8 cellular contexts compared by ENCODE assay signal in genomic region chr16:69565611-69566436, GRCh38. TPM values are rescaled to one million over a fixed set of nuclear protein-coding genes. Genes with fewer than 3 reads are reported as not detected.
A peak's percentile ranks its signal among the peaks of the same experiment; 100 is the strongest.
DNase-seq lines count a peak whose midpoint lies in the region; ATAC-seq and TF ChIP-seq lines count a peak whose summit lies in the region.

A gene with protein sequence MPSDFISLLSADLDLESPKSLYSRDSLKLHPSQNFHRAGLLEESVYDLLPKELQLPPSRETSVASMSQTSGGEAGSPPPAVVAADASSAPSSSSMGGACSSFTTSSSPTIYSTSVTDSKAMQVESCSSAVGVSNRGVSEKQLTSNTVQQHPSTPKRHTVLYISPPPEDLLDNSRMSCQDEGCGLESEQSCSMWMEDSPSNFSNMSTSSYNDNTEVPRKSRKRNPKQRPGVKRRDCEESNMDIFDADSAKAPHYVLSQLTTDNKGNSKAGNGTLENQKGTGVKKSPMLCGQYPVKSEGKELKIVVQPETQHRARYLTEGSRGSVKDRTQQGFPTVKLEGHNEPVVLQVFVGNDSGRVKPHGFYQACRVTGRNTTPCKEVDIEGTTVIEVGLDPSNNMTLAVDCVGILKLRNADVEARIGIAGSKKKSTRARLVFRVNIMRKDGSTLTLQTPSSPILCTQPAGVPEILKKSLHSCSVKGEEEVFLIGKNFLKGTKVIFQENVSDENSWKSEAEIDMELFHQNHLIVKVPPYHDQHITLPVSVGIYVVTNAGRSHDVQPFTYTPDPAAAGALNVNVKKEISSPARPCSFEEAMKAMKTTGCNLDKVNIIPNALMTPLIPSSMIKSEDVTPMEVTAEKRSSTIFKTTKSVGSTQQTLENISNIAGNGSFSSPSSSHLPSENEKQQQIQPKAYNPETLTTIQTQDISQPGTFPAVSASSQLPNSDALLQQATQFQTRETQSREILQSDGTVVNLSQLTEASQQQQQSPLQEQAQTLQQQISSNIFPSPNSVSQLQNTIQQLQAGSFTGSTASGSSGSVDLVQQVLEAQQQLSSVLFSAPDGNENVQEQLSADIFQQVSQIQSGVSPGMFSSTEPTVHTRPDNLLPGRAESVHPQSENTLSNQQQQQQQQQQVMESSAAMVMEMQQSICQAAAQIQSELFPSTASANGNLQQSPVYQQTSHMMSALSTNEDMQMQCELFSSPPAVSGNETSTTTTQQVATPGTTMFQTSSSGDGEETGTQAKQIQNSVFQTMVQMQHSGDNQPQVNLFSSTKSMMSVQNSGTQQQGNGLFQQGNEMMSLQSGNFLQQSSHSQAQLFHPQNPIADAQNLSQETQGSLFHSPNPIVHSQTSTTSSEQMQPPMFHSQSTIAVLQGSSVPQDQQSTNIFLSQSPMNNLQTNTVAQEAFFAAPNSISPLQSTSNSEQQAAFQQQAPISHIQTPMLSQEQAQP (N-terminal part only) (plus strand): TSS chr16:69565966. CDS start chr16:69566302, 336 bp downstream.

- H3K9me3 ChIP-seq in esophagus (ENCODE audit: control insufficient read depth in 2 of 2, insufficient read depth in 1 of 2, low read depth in 1 of 2, low read length in 1 of 2) (no peaks in the 10 kb centered on the region), muscle layer of colon (ENCODE audit: low read length) (no peaks in the 10 kb centered on the region)

- H3K36me3 ChIP-seq in esophagus (ENCODE audit: control insufficient read depth in 2 of 2, insufficient read depth in 2 of 2, low read length in 1 of 2) (no peaks in the 10 kb centered on the region), muscle layer of colon (ENCODE audit: insufficient read depth, low read length) (no peaks in the 10 kb centered on the region)

- 0 to 1% methylated on average over 64 to 84 of the region's 84 CpGs for WGBS in esophagus, 2 donors

- no peaks in the 10 kb centered on the region for H3K27me3 ChIP-seq in esophagus (ENCODE audit: control insufficient read depth in 1 of 2, insufficient read depth in 2 of 2, low read length in 2 of 2)
- H3K27me3 ChIP-seq in muscle layer of colon (ENCODE audit: control insufficient read depth in 1 of 2, insufficient read depth in 2 of 2, low read length in 2 of 2): no peaks in the 10 kb centered on the region

- H3K27ac ChIP-seq in esophagus (ENCODE audit: low read depth in 2 of 2, low read length in 1 of 2): peak within 1 kb of the TSS; percentile 96 to 99
- peak within 1 kb of the TSS; percentile 94 for H3K27ac ChIP-seq in muscle layer of colon (ENCODE audit: low read depth, low read length)

- no peaks in the 10 kb centered on the region for H3K9me3 Mint-ChIP-seq in activated T-cell treated with anti-CD3 and anti-CD28 coated beads, Interleukin-2, amount 50 U/mL, for 4 hours

- H3K27me3 Mint-ChIP-seq in activated T-cell treated with anti-CD3 and anti-CD28 coated beads, Interleukin-2, amount 50 U/mL, for 4 hours (ENCODE audit: low read depth): no peaks in the 10 kb centered on the region

- H3K4me1 Mint-ChIP-seq in activated T-cell treated with anti-CD3 and anti-CD28 coated beads, Interleukin-2, amount 50 U/mL, for 4 hours (ENCODE audit: low read depth): peaks cover 38% of the 10 kb centered on the region

- H3K4me3 ChIP-seq in esophagus (ENCODE audit: low read depth in 1 of 2, low read length in 2 of 2): peak within 1 kb of the TSS; percentile 90 to 99
- peak within 1 kb of the TSS; percentile 86 to 100 for H3K4me3 ChIP-seq in muscle layer of colon (ENCODE audit: low read depth in 1 of 2, low read length in 2 of 2)

- peaks cover 0 to 2% of the 10 kb centered on the region in 2 donors for H3K4me1 ChIP-seq in esophagus (ENCODE audit: control insufficient read depth in 2 of 2, insufficient read depth in 2 of 2, low read length in 1 of 2)
- peaks cover 25% of the 10 kb centered on the region for H3K4me1 ChIP-seq in muscle layer of colon (ENCODE audit: insufficient read depth, low read length)

- peak within 1 kb of the TSS; percentile 100 for H3K4me3 Mint-ChIP-seq in activated T-cell treated with anti-CD3 and anti-CD28 coated beads, Interleukin-2, amount 50 U/mL, for 4 hours

- in situ Hi-C loops in KBM-7 (cut with MboI; ENCODE audit: low pct_unique_long_range_greater_than_20kb, low sequenced_read_pairs): no loop called here

- ATAC-seq in GM21515 (IDR thresholded peaks at IDR 0.05; ENCODE audit: unreplicated experiment): peak; percentile 44
- peak; percentile 39 to 47 for ATAC-seq in activated T-cell treated with anti-CD3 and anti-CD28 coated beads, Interleukin-2, amount 50 U/mL, for 4 hours

- H3K36me3 Mint-ChIP-seq in activated T-cell treated with anti-CD3 and anti-CD28 coated beads, Interleukin-2, amount 50 U/mL, for 4 hours (ENCODE audit: insufficient read depth): peaks cover 9% of the 10 kb centered on the region

- DNase-seq in CMK (ENCODE audit: low read depth) (peak; percentile 75), KBM-7 (peak; percentile 95)
- DNase-seq in activated T-cell treated with anti-CD3 and anti-CD28 coated beads, Interleukin-2, amount 50 U/mL, for 4 hours: peak; percentile 89
- DNase-seq in stimulated activated CD8-positive, alpha-beta memory T cell treated with anti-CD3 and anti-CD28 coated beads, Interleukin-7, amount 100 ng/mL, for 1 hour (ENCODE audit: low read depth in 2 of 2): peak; percentile 84 to 86

- H3K9ac ChIP-seq in muscle layer of colon (ENCODE audit: low read length): peak within 1 kb of the TSS; percentile 95

TF ChIP-seq in PFSK-1, 5 proteins besides CTCF, POLR2A, EP300 and RAD21:
- peak; percentile 71; the same call in 1 of the 2 replicates for TF ChIP-seq POLR2AphosphoS5 (IDR thresholded peaks at IDR 0.05; ENCODE audit: low read depth, low read length)
- TF ChIP-seq, protein P1, sequence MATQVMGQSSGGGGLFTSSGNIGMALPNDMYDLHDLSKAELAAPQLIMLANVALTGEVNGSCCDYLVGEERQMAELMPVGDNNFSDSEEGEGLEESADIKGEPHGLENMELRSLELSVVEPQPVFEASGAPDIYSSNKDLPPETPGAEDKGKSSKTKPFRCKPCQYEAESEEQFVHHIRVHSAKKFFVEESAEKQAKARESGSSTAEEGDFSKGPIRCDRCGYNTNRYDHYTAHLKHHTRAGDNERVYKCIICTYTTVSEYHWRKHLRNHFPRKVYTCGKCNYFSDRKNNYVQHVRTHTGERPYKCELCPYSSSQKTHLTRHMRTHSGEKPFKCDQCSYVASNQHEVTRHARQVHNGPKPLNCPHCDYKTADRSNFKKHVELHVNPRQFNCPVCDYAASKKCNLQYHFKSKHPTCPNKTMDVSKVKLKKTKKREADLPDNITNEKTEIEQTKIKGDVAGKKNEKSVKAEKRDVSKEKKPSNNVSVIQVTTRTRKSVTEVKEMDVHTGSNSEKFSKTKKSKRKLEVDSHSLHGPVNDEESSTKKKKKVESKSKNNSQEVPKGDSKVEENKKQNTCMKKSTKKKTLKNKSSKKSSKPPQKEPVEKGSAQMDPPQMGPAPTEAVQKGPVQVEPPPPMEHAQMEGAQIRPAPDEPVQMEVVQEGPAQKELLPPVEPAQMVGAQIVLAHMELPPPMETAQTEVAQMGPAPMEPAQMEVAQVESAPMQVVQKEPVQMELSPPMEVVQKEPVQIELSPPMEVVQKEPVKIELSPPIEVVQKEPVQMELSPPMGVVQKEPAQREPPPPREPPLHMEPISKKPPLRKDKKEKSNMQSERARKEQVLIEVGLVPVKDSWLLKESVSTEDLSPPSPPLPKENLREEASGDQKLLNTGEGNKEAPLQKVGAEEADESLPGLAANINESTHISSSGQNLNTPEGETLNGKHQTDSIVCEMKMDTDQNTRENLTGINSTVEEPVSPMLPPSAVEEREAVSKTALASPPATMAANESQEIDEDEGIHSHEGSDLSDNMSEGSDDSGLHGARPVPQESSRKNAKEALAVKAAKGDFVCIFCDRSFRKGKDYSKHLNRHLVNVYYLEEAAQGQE (IDR thresholded peaks at IDR 0.05; ENCODE audit: insufficient read depth in 1 of 2, low read depth in 2 of 2, low read length in 2 of 2): 0 out of 4 replicates have a peak, but pooled peaks of 1 of the 2 experiments have one; percentile 19
- TF ChIP-seq SIN3A (IDR thresholded peaks at IDR 0.05; ENCODE audit: borderline replicate concordance, insufficient read depth, low read length): peak; percentile 86; the same call in 1 of the 2 replicates
- peak; percentile 72; the same call in 1 of the 2 replicates for TF ChIP-seq TAF1 (IDR thresholded peaks at IDR 0.05; ENCODE audit: borderline replicate concordance, insufficient read depth, low read length)
- TF ChIP-seq FOXP2 (optimal IDR thresholded peaks at IDR 0.05; ENCODE audit: borderline replicate concordance, extremely low read depth, extremely low read length, insufficient read depth): peak; percentile 94

RNA-seq across cellular contexts. Expression of the gene that starts here (rescaled TPM):
- polyA plus RNA-seq in PFSK-1 (2012; ENCODE audit: insufficient read length, low read depth): 1.4 TPM
- 10 to 100 TPM; 32.8 to 36.4 (median 33.2) TPM for total RNA-seq in activated T-cell treated with anti-CD3 and anti-CD28 coated beads, Interleukin-2, amount 50 U/mL, for 4 hours
- polyA plus RNA-seq in esophagus: 1 to 10 TPM; 2.7 to 6.5 TPM

Comparison
In these comparisons a context has a peak if more than half of its experiments do, and no peak if none do; other contexts are left out.
1. Peak in every context shown above with its lines: DNase-seq, ATAC-seq, H3K4me3 ChIP-seq and H3K27ac ChIP-seq.